8 cellular contexts compared by ENCODE assay signal in genomic region chr1:159925713-159926066, GRCh38. TPM values are rescaled to one million over a fixed set of nuclear protein-coding genes. Genes with fewer than 3 reads are reported as not detected.
DNase-seq lines count a peak whose midpoint lies in the region; ATAC-seq and TF ChIP-seq lines count a peak whose summit lies in the region.

No MANE protein-coding gene starts in this region.

- H3K9me3 ChIP-seq in OCI-LY1 (ENCODE audit: low read length): no peaks in the 10 kb centered on the region

- H3K36me3 Mint-ChIP-seq in effector memory CD8-positive, alpha-beta T cell (ENCODE audit: insufficient read depth): peaks cover 69% of the 10 kb centered on the region
- no peaks in the 10 kb centered on the region for H3K36me3 Mint-ChIP-seq in neural crest cell (ENCODE audit: low read depth)

- H3K27me3 Mint-ChIP-seq in effector memory CD8-positive, alpha-beta T cell: peaks cover 0 to 13% of the 10 kb centered on the region in 2 donors
- H3K27me3 Mint-ChIP-seq in neural crest cell (ENCODE audit: low read depth): peaks cover 33% of the 10 kb centered on the region

- no peaks in the 10 kb centered on the region for H4K20me1 ChIP-seq in OCI-LY1 (ENCODE audit: insufficient read depth, low read length)

- no peaks in the 10 kb centered on the region for H3K9me3 Mint-ChIP-seq in effector memory CD8-positive, alpha-beta T cell
- H3K9me3 Mint-ChIP-seq in neural crest cell: no peaks in the 10 kb centered on the region

- no peaks in the 10 kb centered on the region for H3K9me2 ChIP-seq in OCI-LY1 (ENCODE audit: low read depth, low read length)

- H3K4me2 ChIP-seq in OCI-LY1 (ENCODE audit: low read length): peak overlapping the region; percentile 84

- no peak overlapping the region for H3K27ac ChIP-seq in OCI-LY1 (ENCODE audit: low read depth, low read length, poor library complexity, severe bottlenecking)

- peak; percentile 57 for DNase-seq in ELR (ENCODE audit: low read depth)
- DNase-seq in effector memory CD8-positive, alpha-beta T cell: no peak
- DNase-seq in neural crest cell (ENCODE audit: low read depth, low spot score): no peak
- no peak for DNase-seq in LoVo (ENCODE audit: low spot score)
- no peak for DNase-seq in A172 (ENCODE audit: low spot score)

- no peak overlapping the region; the same call in 1 of the 2 replicates for H3K9ac ChIP-seq in OCI-LY1 (ENCODE audit: low read length)

- no peaks in the 10 kb centered on the region for H3F3A ChIP-seq in OCI-LY1 (ENCODE audit: insufficient read depth, low read length)

- H3K79me2 ChIP-seq in OCI-LY1 (ENCODE audit: insufficient read depth, low read length): no peaks in the 10 kb centered on the region

- ATAC-seq in GM21786 (IDR thresholded peaks at IDR 0.05; ENCODE audit: unreplicated experiment): peak; percentile 2
- ATAC-seq in effector memory CD8-positive, alpha-beta T cell (replicated peaks): peak; percentile 0
- ATAC-seq in GM19324 (IDR thresholded peaks at IDR 0.05; ENCODE audit: low FRiP score, unreplicated experiment): no peak

- peaks cover 3% of the 10 kb centered on the region; the same call in 1 of the 2 replicates for H3K36me3 ChIP-seq in OCI-LY1 (ENCODE audit: insufficient read depth, low read length)

- no peak overlapping the region for H2AFZ ChIP-seq in OCI-LY1 (ENCODE audit: low read length)

- peak overlapping the region; percentile 79 for H3K4me3 ChIP-seq in OCI-LY1 (ENCODE audit: low read depth, low read length, poor library complexity, severe bottlenecking)

- H3K4me3 Mint-ChIP-seq in effector memory CD8-positive, alpha-beta T cell: peak overlapping the region; percentile 94 to 96
- H3K4me3 Mint-ChIP-seq in neural crest cell: peak overlapping the region; percentile 87

- H3K4me1 Mint-ChIP-seq in effector memory CD8-positive, alpha-beta T cell (ENCODE audit: low read depth in 2 of 2): peaks cover 48 to 49% of the 10 kb centered on the region in 2 donors
- peaks cover 33% of the 10 kb centered on the region for H3K4me1 Mint-ChIP-seq in neural crest cell

- peaks cover 50% of the 10 kb centered on the region for H3K4me1 ChIP-seq in OCI-LY1 (ENCODE audit: insufficient read depth, low read length, severe bottlenecking)

- TF ChIP-seq CTCF in OCI-LY1 (IDR thresholded peaks at IDR 0.05; ENCODE audit: low read length): no peak
- TF ChIP-seq CTCF in neural crest cell (conservative IDR thresholded peaks at IDR 0.05): no peak

- H3K27me3 ChIP-seq in OCI-LY1 (ENCODE audit: insufficient read depth, low read length): peaks cover 4% of the 10 kb centered on the region; the same call in 1 of the 2 replicates

- H3K27ac Mint-ChIP-seq in effector memory CD8-positive, alpha-beta T cell: peak overlapping the region; percentile 100
- no peak overlapping the region for H3K27ac Mint-ChIP-seq in neural crest cell (ENCODE audit: unreplicated experiment)

RNA-seq across cellular contexts. Expression of gene TAGLN2, which starts 0.4 kb away (rescaled TPM):
- total RNA-seq in neural crest cell: 20.1 and 20.9 TPM in 2 replicates
- total RNA-seq in A172 (2014; rRNA removed; shearing (Covaris generic)): 734 and 929 TPM in 2 replicates

RNA-seq across cellular contexts. Expression of gene IGSF9, which starts 19.7 kb away (rescaled TPM):
- 23.9 and 24.5 TPM in 2 replicates for total RNA-seq in neural crest cell
- total RNA-seq in A172 (2014; rRNA removed; shearing (Covaris generic)): 0.89 and 1.6 TPM in 2 replicates

RNA-seq across cellular contexts. Expression of gene CFAP45, which starts 25.7 kb away (rescaled TPM):
- total RNA-seq in neural crest cell: not detected in 2 replicates
- total RNA-seq in A172 (2014; rRNA removed; shearing (Covaris generic)): 2.4 and 3.7 TPM in 2 replicates

RNA-seq across cellular contexts. Expression of gene SLAMF9, which starts 28.3 kb away (rescaled TPM):
- total RNA-seq in neural crest cell: not detected in 2 replicates
- total RNA-seq in A172 (2014; rRNA removed; shearing (Covaris generic)): not detected in 2 replicates

Comparison
In these comparisons a context has a peak if more than half of its experiments do, and no peak if none do; other contexts are left out.
1. RNA of gene TAGLN2, which starts 0.4 kb away (total RNA-seq): 734 to 929 TPM in A172; 20.1 to 20.9 TPM in neural crest cell; every median in the first group is over 10 times any median in the second.